10 cellular contexts compared by ENCODE assay signal in the genomic region with DNA sequence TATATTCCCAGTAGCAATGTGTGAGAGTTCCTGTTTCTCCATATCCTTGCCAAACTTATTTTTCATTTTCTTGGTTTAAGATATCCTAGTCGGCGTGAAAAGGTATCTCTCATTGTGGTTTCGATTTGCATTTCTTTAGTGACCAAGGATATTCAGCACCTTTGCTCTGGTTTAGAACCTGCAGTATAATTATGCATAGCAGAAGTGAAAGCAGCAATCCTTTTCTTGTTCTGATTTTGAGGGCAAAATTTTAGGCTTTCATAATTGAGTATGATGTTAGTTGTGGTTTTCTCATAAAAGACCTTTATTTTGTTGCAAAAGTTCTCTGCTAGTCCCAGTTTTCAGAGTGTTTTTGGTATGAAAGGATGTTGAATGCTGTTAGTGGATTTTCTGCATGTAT.
DNase-seq lines count a peak whose midpoint lies in the region; ATAC-seq, FAIRE-seq and TF ChIP-seq lines count a peak whose summit lies in the region.
"Had no signal": no experiment of that assay in that cellular context is flagged by ENCODE, and none has a peak within 500 bp of the region (broad histone marks: within the 10 kb centered on the region; RNA-seq: fewer than 3 reads in every experiment).

No MANE protein-coding gene starts in this region.

- H3K4me1 Mint-ChIP-seq in central memory CD8-positive, alpha-beta T cell: peaks cover 32% of the 10 kb centered on the region

- no peaks in the 10 kb centered on the region for H3K36me3 Mint-ChIP-seq in central memory CD8-positive, alpha-beta T cell (ENCODE audit: insufficient read depth)

- H3K9me3 Mint-ChIP-seq in central memory CD8-positive, alpha-beta T cell: no peaks in the 10 kb centered on the region

- H3K27ac Mint-ChIP-seq in central memory CD8-positive, alpha-beta T cell (ENCODE audit: low read depth): no peak overlapping the region

- no peak for TF ChIP-seq POLR2A in H54 (IDR thresholded peaks at IDR 0.05; ENCODE audit: low read depth, low read length)

- ATAC-seq in GM18861 (IDR thresholded peaks at IDR 0.05; ENCODE audit: unreplicated experiment): peak; percentile 91
- peak; percentile 94 for ATAC-seq in GM21526 (IDR thresholded peaks at IDR 0.05; ENCODE audit: low FRiP score, unreplicated experiment)
- ATAC-seq in HG03280 (IDR thresholded peaks at IDR 0.05; ENCODE audit: unreplicated experiment): peak; percentile 77
- ATAC-seq in central memory CD8-positive, alpha-beta T cell (replicated peaks; ENCODE audit: extremely low read depth, poor library complexity, severe bottlenecking): peak; percentile 59
- ATAC-seq: right cardiac atrium had no signal

- TF ChIP-seq CTCF in foreskin fibroblast (IDR thresholded peaks at IDR 0.05; ENCODE audit: low read depth, low read length): no peak

- no peaks in the 10 kb centered on the region for H3K27me3 Mint-ChIP-seq in central memory CD8-positive, alpha-beta T cell

- no peak overlapping the region for H3K4me3 ChIP-seq in foreskin fibroblast (ENCODE audit: low read depth in 1 of 2, low read length in 2 of 2)

- peak overlapping the region; percentile 59 for H3K4me3 Mint-ChIP-seq in central memory CD8-positive, alpha-beta T cell

- no peak for FAIRE-seq in H54 (lab: Jason Lieb, UNC)

- no peak for DNase-seq in central memory CD8-positive, alpha-beta T cell (ENCODE audit: low spot score in 2 of 2)
- DNase-seq in H54 (ENCODE audit: insufficient read length, low spot score) (no peak), HT-29 (ENCODE audit: low spot score) (no peak), foreskin fibroblast (no peak)
- DNase-seq: GF-D8, KG1, right cardiac atrium had no signal
